ENCODE assay signal across 1 cellular context in the genomic region with DNA sequence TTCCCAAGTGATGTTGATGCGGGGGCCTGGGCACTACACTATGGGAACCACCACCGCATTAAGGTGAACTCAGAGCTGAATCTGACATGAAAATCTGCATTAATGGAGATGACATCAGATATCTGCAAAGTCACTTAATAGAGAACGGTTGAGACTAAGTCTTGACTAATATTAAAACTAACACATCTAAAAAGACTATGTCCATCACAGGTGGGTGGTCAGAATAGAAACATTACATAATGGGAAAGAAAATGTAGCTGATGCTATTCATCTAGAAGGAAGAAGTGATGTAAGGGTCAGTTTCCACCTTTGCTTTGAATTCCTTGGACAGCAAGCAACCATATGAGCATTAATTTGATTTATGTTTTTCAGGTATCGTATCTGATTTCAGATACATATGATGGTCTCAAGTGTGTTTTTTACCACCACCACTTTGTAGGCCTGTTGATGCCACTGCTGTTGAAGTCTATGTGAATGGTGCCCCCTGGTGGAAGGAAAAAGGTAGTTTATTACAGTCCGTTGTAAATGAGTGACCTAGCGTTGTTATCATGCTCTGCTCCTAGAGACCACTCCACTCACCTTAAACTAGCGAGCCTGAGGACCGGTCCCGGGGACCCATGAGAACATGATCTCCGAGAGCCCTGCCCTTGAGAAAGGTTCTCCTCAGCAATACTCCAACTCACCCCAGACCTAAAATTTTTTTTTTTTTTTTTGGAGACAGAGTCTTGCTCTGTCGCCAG.
TF ChIP-seq lines count a peak whose summit lies in the region.

No MANE protein-coding gene starts in this region.

TF ChIP-seq in WTC11, 78 proteins besides CTCF, POLR2A, EP300 and RAD21 (continued from another document):
- no peak for TF ChIP-seq PREB (CRISPR knock-in tag; IDR thresholded peaks at IDR 0.05; ENCODE audit: borderline replicate concordance)
- no peak for TF ChIP-seq TEAD1 (CRISPR knock-in tag; IDR thresholded peaks at IDR 0.05)
- TF ChIP-seq SMAD4 (CRISPR knock-in tag; IDR thresholded peaks at IDR 0.05), result no peak
- TF ChIP-seq USF2 (CRISPR knock-in tag; IDR thresholded peaks at IDR 0.05), result no peak
TF ChIP-seq in WTC11: peak in this region for 0.
